Comparison of ENCODE assay signal across 8 cellular contexts in the genomic region with DNA sequence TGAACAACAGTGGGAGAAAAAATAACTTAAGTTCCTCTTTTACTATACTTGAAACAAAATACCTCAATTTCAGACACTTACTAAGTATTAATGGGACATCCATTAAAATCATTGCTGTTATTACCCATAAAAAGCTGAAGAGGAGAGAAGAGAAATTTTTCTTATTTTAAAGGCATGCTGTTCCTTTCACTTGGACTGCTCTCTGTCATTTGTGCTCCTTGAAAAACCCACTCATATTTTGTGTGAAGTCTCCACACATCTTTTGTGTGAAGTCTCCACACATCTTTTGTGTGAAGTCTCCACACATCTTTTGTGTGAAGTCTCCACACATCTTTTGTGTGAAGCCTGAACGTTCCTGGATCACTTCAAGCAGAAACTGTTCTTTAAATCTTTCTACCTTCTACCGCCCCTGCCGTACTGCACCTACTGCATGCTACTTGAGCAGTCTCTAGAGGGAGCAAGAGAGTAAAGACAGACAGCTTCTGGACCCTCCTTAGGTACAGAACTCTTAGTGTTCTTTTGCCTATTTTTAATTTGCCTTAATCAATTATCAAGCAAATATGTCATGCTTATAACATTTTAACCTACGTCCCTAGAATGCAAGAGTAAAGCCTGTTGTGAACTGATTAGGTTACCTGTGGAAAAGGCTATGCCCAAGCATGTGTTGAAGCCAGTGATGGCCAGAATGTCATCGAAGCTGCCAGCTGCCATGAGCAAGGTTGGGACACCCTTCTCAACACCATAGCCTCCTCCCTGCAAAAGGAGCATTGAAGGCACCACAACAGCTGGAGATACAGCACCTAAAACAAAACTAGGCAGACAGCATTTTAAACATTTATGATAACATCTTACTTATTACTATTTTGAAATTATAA. TPM values are rescaled to one million over a fixed set of nuclear protein-coding genes. Genes with fewer than 3 reads are reported as not detected.
DNase-seq lines count a peak whose midpoint lies in the region; ATAC-seq and TF ChIP-seq lines count a peak whose summit lies in the region.

No MANE protein-coding gene starts in this region.

- in situ Hi-C loops in GM13977 (cut with MboI; ENCODE audit: low pct_unique_long_range_greater_than_20kb, low sequenced_read_pairs, unreplicated experiment) = no loop called here

- DNase-seq in AG10803 (ENCODE audit: low read depth) (peak; percentile 42), GM13977 (ENCODE audit: low spot score) (peak; percentile 35), NB4 (ENCODE audit: low read depth) (peak; percentile 57), fibroblast of pulmonary artery (ENCODE audit: low read depth) (peak; percentile 68), omental fat pad (ENCODE audit: low spot score) (no peak), NCI-H2081 treated with DMSO at 0.1 percent for 48 hours (lab: John Stamatoyannopoulos, UW) (no peak)
- peak; percentile 14 to 26 for DNase-seq in activated CD4-positive, alpha-beta T cell treated with anti-CD3 and anti-CD28 coated beads, Interleukin-2, amount 50 U/mL, for 4 hours

- peak; percentile 88 for ATAC-seq in HG02642 (IDR thresholded peaks at IDR 0.05; ENCODE audit: poor library complexity, unreplicated experiment)
- peak; percentile 83 for ATAC-seq in omental fat pad (ENCODE audit: low FRiP score)

- no peak overlapping the region for H3K4me3 ChIP-seq in AG10803 (ENCODE audit: low read length)
- no peak overlapping the region for H3K4me3 ChIP-seq in NB4 (ENCODE audit: low read depth, low read length)
- no peak overlapping the region for H3K4me3 ChIP-seq in fibroblast of pulmonary artery (replicated peaks; ENCODE audit: low read depth, low read length)

- no peak for TF ChIP-seq POLR2A in NB4 (IDR thresholded peaks at IDR 0.05; ENCODE audit: extremely low read depth, insufficient read length)

- TF ChIP-seq CTCF in AG10803 (conservative IDR thresholded peaks at IDR 0.05; ENCODE audit: low read length) = peak; percentile 86
- peak; percentile 82 for TF ChIP-seq CTCF in GM13977 (IDR thresholded peaks at IDR 0.05; ENCODE audit: extremely low read depth, insufficient read depth, missing control alignments)
- TF ChIP-seq CTCF in NB4 (IDR thresholded peaks at IDR 0.05; ENCODE audit: low read depth, low read length) = peak; percentile 73
- TF ChIP-seq CTCF in fibroblast of pulmonary artery (IDR thresholded peaks at IDR 0.05; ENCODE audit: low read length, missing control alignments) = peak; percentile 90
- TF ChIP-seq CTCF in omental fat pad (IDR thresholded peaks at IDR 0.05) = no peak

RNA-seq across cellular contexts. Expression of gene SLC9B1, which starts 27.1 kb away (rescaled TPM):
- 1 to 10 TPM in 1 of 4 donors, under 1 TPM in 3; 0.37 to 1.2 (median 0.83) TPM for total RNA-seq in omental fat pad

RNA-seq across cellular contexts. Expression of gene SLC9B2, which starts 29.9 kb away (rescaled TPM):
- 10 to 100 TPM; 16.9 to 56.1 (median 24.7) TPM for total RNA-seq in omental fat pad

RNA-seq across cellular contexts. Expression of gene BDH2, which starts 53.0 kb away (rescaled TPM):
- total RNA-seq in omental fat pad = 10 to 100 TPM; 32.9 to 79.9 (median 49.3) TPM

Comparison
In these comparisons a context has a peak if more than half of its experiments do, and no peak if none do; other contexts are left out.
1. DNase-seq: peak in AG10803 (single experiment), GM13977 (single experiment), NB4 (single experiment), activated CD4-positive, alpha-beta T cell treated with anti-CD3 and anti-CD28 coated beads, Interleukin-2, amount 50 U/mL, for 4 hours (2 of 2) and fibroblast of pulmonary artery (single experiment); none in omental fat pad (single experiment) and NCI-H2081 treated with DMSO at 0.1 percent for 48 hours (single experiment).
2. CTCF ChIP-seq: peak in AG10803 (single experiment), GM13977 (single experiment), NB4 (single experiment) and fibroblast of pulmonary artery (single experiment); none in omental fat pad (0 of 3).